Comparison of ENCODE assay signal across 17 cellular contexts in genomic region chr2:42918671-42919335, GRCh38.
"Had no signal": no experiment of that assay in that cellular context is flagged by ENCODE, and none has a peak within 500 bp of the region (broad histone marks: within the 10 kb centered on the region; RNA-seq: fewer than 3 reads in every experiment).

No MANE protein-coding gene starts in this region.

- H3K9me3 ChIP-seq: adrenal gland, esophagus muscularis mucosa, neutrophil, SK-N-SH, upper lobe of left lung had no signal

- ATAC-seq: activated CD4-positive, alpha-beta T cell treated with anti-CD3 and anti-CD28 coated beads for 36 hours; activated CD8-positive, alpha-beta memory T cell treated with anti-CD3 and anti-CD28 coated beads, Interleukin-2, amount 10 ng/mL, durations not matched to agents 7 days and 5 days; T-cell had no signal

- H3K36me3 Mint-ChIP-seq: activated CD4-positive, alpha-beta memory T cell treated with anti-CD3 and anti-CD28 coated beads for 36 hours; activated CD8-positive, alpha-beta memory T cell treated with anti-CD3 and anti-CD28 coated beads, Interleukin-2, amount 10 ng/mL, durations not matched to agents 7 days and 5 days; naive B cell; T-cell had no signal

- H3K4me1 Mint-ChIP-seq: naive B cell had no signal

- H3K27me3 ChIP-seq: adrenal gland, esophagus muscularis mucosa, neutrophil had no signal

- H3K27ac ChIP-seq: neutrophil had no signal

- H3K27ac Mint-ChIP-seq: activated CD4-positive, alpha-beta memory T cell treated with anti-CD3 and anti-CD28 coated beads for 36 hours; activated CD4-positive, alpha-beta T cell treated with anti-CD3 and anti-CD28 coated beads for 36 hours; activated CD8-positive, alpha-beta memory T cell treated with anti-CD3 and anti-CD28 coated beads, Interleukin-2, amount 10 ng/mL, durations not matched to agents 7 days and 5 days; naive B cell; stimulated activated naive CD8-positive, alpha-beta T cell treated with anti-CD3 and anti-CD28 coated beads, Interleukin-15, Interleukin-2, amounts not matched to agents 100 ng/mL and 50 ng/mL, for 24 hours; T-cell had no signal

- H3K27me3 Mint-ChIP-seq: stimulated activated naive CD8-positive, alpha-beta T cell treated with anti-CD3 and anti-CD28 coated beads, Interleukin-15, Interleukin-2, amounts not matched to agents 100 ng/mL and 50 ng/mL, for 24 hours had no signal

- H3K36me3 ChIP-seq: adrenal gland, esophagus muscularis mucosa, neutrophil, upper lobe of left lung had no signal

- H3K4me2 ChIP-seq: SK-N-SH, smooth muscle cell had no signal

- DNase-seq: activated CD4-positive, alpha-beta memory T cell treated with anti-CD3 and anti-CD28 coated beads for 36 hours; activated CD4-positive, alpha-beta T cell treated with anti-CD3 and anti-CD28 coated beads for 36 hours; activated CD8-positive, alpha-beta memory T cell treated with anti-CD3 and anti-CD28 coated beads, Interleukin-2, amount 10 ng/mL, durations not matched to agents 7 days and 5 days; activated naive CD4-positive, alpha-beta T cell treated with anti-CD3 and anti-CD28 coated beads, Interleukin-2, amount 50 U/mL, for 16 hours; activated T-cell treated with anti-CD3 and anti-CD28 coated beads, Interleukin-2, amount 50 U/mL, for 1 hour; adrenal gland; foreskin melanocyte; naive B cell; SK-N-SH; T-cell; T1000; upper lobe of left lung had no signal

- H3K9me3 Mint-ChIP-seq: activated CD4-positive, alpha-beta memory T cell treated with anti-CD3 and anti-CD28 coated beads for 36 hours; naive B cell; stimulated activated naive CD8-positive, alpha-beta T cell treated with anti-CD3 and anti-CD28 coated beads, Interleukin-15, Interleukin-2, amounts not matched to agents 100 ng/mL and 50 ng/mL, for 24 hours; T-cell had no signal

- H3K9ac ChIP-seq: SK-N-SH had no signal

- H3K4me3 ChIP-seq: adrenal gland, esophagus muscularis mucosa, lung, smooth muscle cell, upper lobe of left lung had no signal

- H3K4me3 Mint-ChIP-seq: activated CD4-positive, alpha-beta memory T cell treated with anti-CD3 and anti-CD28 coated beads for 36 hours; activated CD4-positive, alpha-beta T cell treated with anti-CD3 and anti-CD28 coated beads for 36 hours; activated CD8-positive, alpha-beta memory T cell treated with anti-CD3 and anti-CD28 coated beads, Interleukin-2, amount 10 ng/mL, durations not matched to agents 7 days and 5 days; stimulated activated naive CD8-positive, alpha-beta T cell treated with anti-CD3 and anti-CD28 coated beads, Interleukin-15, Interleukin-2, amounts not matched to agents 100 ng/mL and 50 ng/mL, for 24 hours; T-cell had no signal
